Comparison of ENCODE assay signal across 1 cellular context in the genomic region with DNA sequence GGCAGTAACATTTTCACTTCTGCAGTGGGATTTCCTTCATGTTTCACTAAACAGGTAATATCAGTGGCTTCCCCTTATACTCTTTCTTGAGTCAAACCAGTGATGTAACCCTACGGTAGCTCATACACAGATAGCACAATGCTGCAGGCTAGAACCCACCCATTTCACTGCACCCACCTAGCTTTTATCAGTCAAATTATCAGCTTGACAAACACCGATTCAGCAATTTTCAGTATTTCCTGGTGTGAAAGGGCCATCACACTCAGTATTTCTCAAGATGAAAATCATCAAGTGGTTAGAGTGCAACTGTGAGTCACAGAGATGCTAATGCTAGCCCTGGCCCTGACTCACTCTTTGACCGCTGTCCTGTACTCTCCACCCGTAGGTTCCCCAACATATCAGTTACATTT.
TF ChIP-seq lines count a peak whose summit lies in the region.

No MANE protein-coding gene starts in this region.

TF ChIP-seq in SK-N-SH, 30 proteins besides CTCF, POLR2A, EP300 and RAD21 (continued from another document):
- TF ChIP-seq, protein P1, sequence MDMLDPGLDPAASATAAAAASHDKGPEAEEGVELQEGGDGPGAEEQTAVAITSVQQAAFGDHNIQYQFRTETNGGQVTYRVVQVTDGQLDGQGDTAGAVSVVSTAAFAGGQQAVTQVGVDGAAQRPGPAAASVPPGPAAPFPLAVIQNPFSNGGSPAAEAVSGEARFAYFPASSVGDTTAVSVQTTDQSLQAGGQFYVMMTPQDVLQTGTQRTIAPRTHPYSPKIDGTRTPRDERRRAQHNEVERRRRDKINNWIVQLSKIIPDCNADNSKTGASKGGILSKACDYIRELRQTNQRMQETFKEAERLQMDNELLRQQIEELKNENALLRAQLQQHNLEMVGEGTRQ (IDR thresholded peaks at IDR 0.05; ENCODE audit: borderline replicate concordance, low read depth, low read length), result no peak
- TF ChIP-seq, protein P2, sequence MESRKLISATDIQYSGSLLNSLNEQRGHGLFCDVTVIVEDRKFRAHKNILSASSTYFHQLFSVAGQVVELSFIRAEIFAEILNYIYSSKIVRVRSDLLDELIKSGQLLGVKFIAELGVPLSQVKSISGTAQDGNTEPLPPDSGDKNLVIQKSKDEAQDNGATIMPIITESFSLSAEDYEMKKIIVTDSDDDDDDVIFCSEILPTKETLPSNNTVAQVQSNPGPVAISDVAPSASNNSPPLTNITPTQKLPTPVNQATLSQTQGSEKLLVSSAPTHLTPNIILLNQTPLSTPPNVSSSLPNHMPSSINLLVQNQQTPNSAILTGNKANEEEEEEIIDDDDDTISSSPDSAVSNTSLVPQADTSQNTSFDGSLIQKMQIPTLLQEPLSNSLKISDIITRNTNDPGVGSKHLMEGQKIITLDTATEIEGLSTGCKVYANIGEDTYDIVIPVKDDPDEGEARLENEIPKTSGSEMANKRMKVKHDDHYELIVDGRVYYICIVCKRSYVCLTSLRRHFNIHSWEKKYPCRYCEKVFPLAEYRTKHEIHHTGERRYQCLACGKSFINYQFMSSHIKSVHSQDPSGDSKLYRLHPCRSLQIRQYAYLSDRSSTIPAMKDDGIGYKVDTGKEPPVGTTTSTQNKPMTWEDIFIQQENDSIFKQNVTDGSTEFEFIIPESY (IDR thresholded peaks at IDR 0.05; ENCODE audit: borderline replicate concordance, low read depth), result no peak
- TF ChIP-seq, protein P3, sequence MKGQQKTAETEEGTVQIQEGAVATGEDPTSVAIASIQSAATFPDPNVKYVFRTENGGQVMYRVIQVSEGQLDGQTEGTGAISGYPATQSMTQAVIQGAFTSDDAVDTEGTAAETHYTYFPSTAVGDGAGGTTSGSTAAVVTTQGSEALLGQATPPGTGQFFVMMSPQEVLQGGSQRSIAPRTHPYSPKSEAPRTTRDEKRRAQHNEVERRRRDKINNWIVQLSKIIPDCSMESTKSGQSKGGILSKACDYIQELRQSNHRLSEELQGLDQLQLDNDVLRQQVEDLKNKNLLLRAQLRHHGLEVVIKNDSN (IDR thresholded peaks at IDR 0.05; ENCODE audit: borderline replicate concordance, low read depth), result no peak
